14 cellular contexts compared by ENCODE assay signal in genomic region chr3:112411425-112411824, GRCh38.
"Had no signal": no experiment of that assay in that cellular context is flagged by ENCODE, and none has a peak within 500 bp of the region (broad histone marks: within the 10 kb centered on the region; RNA-seq: fewer than 3 reads in every experiment).

No MANE protein-coding gene starts in this region.

- H3K9me3 Mint-ChIP-seq: activated CD4-positive, alpha-beta memory T cell treated with anti-CD3 and anti-CD28 coated beads for 36 hours had no signal

- H3K27ac Mint-ChIP-seq: activated CD4-positive, alpha-beta memory T cell treated with anti-CD3 and anti-CD28 coated beads for 36 hours; activated naive CD8-positive, alpha-beta T cell treated with anti-CD3 and anti-CD28 coated beads for 36 hours; naive thymus-derived CD8-positive, alpha-beta T cell had no signal

- H3K4me3 ChIP-seq: stomach had no signal

- DNase-seq: activated CD4-positive, alpha-beta memory T cell treated with anti-CD3 and anti-CD28 coated beads for 36 hours; activated CD4-positive, CD25-positive, alpha-beta regulatory T cell treated with anti-CD3 and anti-CD28 coated beads, Interleukin-2, amount 50 U/mL, for 72 hours; activated gamma-delta T cell; activated naive CD8-positive, alpha-beta T cell treated with anti-CD3 and anti-CD28 coated beads for 36 hours; activated T-cell treated with anti-CD3 and anti-CD28 coated beads, Interleukin-2, amount 50 U/mL, for 48 hours; central memory CD4-positive, alpha-beta T cell; dermis blood vessel endothelial cell; erythroblast; hypothalamus; kidney glomerular epithelial cell; naive thymus-derived CD8-positive, alpha-beta T cell; retina; stomach had no signal

- H3K4me1 ChIP-seq: stomach had no signal

- H3K27me3 ChIP-seq: neutrophil, stomach had no signal

- H3K36me3 Mint-ChIP-seq: activated CD4-positive, alpha-beta memory T cell treated with anti-CD3 and anti-CD28 coated beads for 36 hours; activated naive CD8-positive, alpha-beta T cell treated with anti-CD3 and anti-CD28 coated beads for 36 hours; naive thymus-derived CD8-positive, alpha-beta T cell had no signal

- H3K27ac ChIP-seq: neutrophil, stomach had no signal

- H3K27me3 Mint-ChIP-seq: activated naive CD8-positive, alpha-beta T cell treated with anti-CD3 and anti-CD28 coated beads for 36 hours; naive thymus-derived CD8-positive, alpha-beta T cell had no signal

- H3K4me3 Mint-ChIP-seq: activated CD4-positive, alpha-beta memory T cell treated with anti-CD3 and anti-CD28 coated beads for 36 hours; activated naive CD8-positive, alpha-beta T cell treated with anti-CD3 and anti-CD28 coated beads for 36 hours; naive thymus-derived CD8-positive, alpha-beta T cell had no signal

- H3K36me3 ChIP-seq: neutrophil, stomach had no signal

- ATAC-seq: naive thymus-derived CD8-positive, alpha-beta T cell had no signal

- H3K9me3 ChIP-seq: neutrophil, stomach had no signal
